Comparison of ENCODE assay signal across 9 cellular contexts in genomic region chr18:77054288-77054605, GRCh38.
DNase-seq lines count a peak whose midpoint lies in the region; ATAC-seq, FAIRE-seq and TF ChIP-seq lines count a peak whose summit lies in the region.
"Had no signal": no experiment of that assay in that cellular context is flagged by ENCODE, and none has a peak within 500 bp of the region (broad histone marks: within the 10 kb centered on the region; RNA-seq: fewer than 3 reads in every experiment).

No MANE protein-coding gene starts in this region.

- H3K4me3 ChIP-seq in Jurkat, Clone E6-1 (ENCODE audit: low read length), result peak overlapping the region; percentile 49
- no peak overlapping the region for H3K4me3 ChIP-seq in GM12878
- H3K4me3 ChIP-seq in psoas muscle, result peak overlapping the region; percentile 27
- H3K4me3 ChIP-seq: SK-N-MC had no signal

- H3K27me3 Mint-ChIP-seq in activated CD4-positive, alpha-beta T cell treated with anti-CD3 and anti-CD28 coated beads, Interleukin-2, amount 10 ng/mL, durations not matched to agents 24 days and 14 days, result no peaks in the 10 kb centered on the region
- peaks cover 7% of the 10 kb centered on the region for H3K27me3 Mint-ChIP-seq in HFFc6 (ENCODE audit: insufficient read depth)

- no peak for TF ChIP-seq EP300 in GM12878 (IDR thresholded peaks at IDR 0.05; ENCODE audit: borderline replicate concordance in 1 of 2, control insufficient read depth in 1 of 2, low read depth in 2 of 2, low read length in 2 of 2)

- H3K9me3 ChIP-seq in GM12878 (replicated peaks; ENCODE audit: control insufficient read depth, insufficient read depth, low read length) (no peaks in the 10 kb centered on the region), psoas muscle (no peaks in the 10 kb centered on the region)

- H3K4me3 Mint-ChIP-seq in activated CD4-positive, alpha-beta T cell treated with anti-CD3 and anti-CD28 coated beads, Interleukin-2, amount 10 ng/mL, durations not matched to agents 24 days and 14 days, result peak overlapping the region; percentile 85
- H3K4me3 Mint-ChIP-seq in HFFc6, result no peak overlapping the region

- intact Hi-C loops in activated CD4-positive, alpha-beta T cell treated with anti-CD3 and anti-CD28 coated beads, Interleukin-2, amount 10 ng/mL, durations not matched to agents 24 days and 14 days (cut with micrococcal nuclease), result no loop called here
- intact Hi-C loops in GM12878 (cut with micrococcal nuclease; ENCODE audit: unreplicated experiment), result loop anchor here (2.0 kb wide), 2 partner anchors 53 to 71 kb away; no protein-coding TSS in a partner anchor
- intact Hi-C loops in psoas muscle (cut with DNase I), result loop anchor here in 1 of 2 donors (2.0 kb wide), 1 partner anchor 53 kb away; no protein-coding TSS in a partner anchor

- POLR2A ChIA-PET in GM12878 (lab: Charles Lee), result interaction anchor here (1.0 kb wide), 1 partner anchor 54 kb away, joined by 3 read pairs; no protein-coding TSS in a partner anchor

- no peaks in the 10 kb centered on the region for H3K27me3 ChIP-seq in GM12878 (replicated peaks in 1 of 2; ENCODE audit: control insufficient read depth in 2 of 2, insufficient read depth in 2 of 2, low read length in 1 of 2)
- no peaks in the 10 kb centered on the region for H3K27me3 ChIP-seq in psoas muscle (ENCODE audit: insufficient read depth in 3 of 3, low read length in 2 of 3)

- H3K27ac ChIP-seq in GM12878 (ENCODE audit: control insufficient read depth, insufficient read depth) (peak overlapping the region; percentile 88), psoas muscle (peak overlapping the region; percentile 83)
- H3K27ac ChIP-seq: SK-N-MC had no signal

- H3K4me1 ChIP-seq in GM12878 (ENCODE audit: control insufficient read depth, insufficient read depth, low read length) (peaks cover 46% of the 10 kb centered on the region), psoas muscle (peaks cover 63% of the 10 kb centered on the region)

- in situ Hi-C loops in GM12878 (cut with MboI), result no loop called here

- H3K27ac Mint-ChIP-seq in activated CD4-positive, alpha-beta T cell treated with anti-CD3 and anti-CD28 coated beads, Interleukin-2, amount 10 ng/mL, durations not matched to agents 24 days and 14 days, result peak overlapping the region; percentile 100
- H3K27ac Mint-ChIP-seq in HFFc6, result no peak overlapping the region

- H3K36me3 ChIP-seq in GM12878 (ENCODE audit: control insufficient read depth in 2 of 2, insufficient read depth in 2 of 2, low read length in 1 of 2), result peaks cover 20 to 26% of the 10 kb centered on the region in 2 experiments; a peak in 3 of 4 replicates
- no peaks in the 10 kb centered on the region for H3K36me3 ChIP-seq in psoas muscle (ENCODE audit: insufficient read depth in 1 of 2, low read depth in 1 of 2)

- 12% methylated on average over 6 of the region's 6 CpGs for WGBS in GM12878 (ENCODE audit: insufficient coverage, insufficient replicate concordance, low lambda C conversion rate, missing lambda C conversion rate)
- 57 to 69% (median 68%) methylated on average over 6 of the region's 6 CpGs for WGBS in psoas muscle, 3 donors

- no peaks in the 10 kb centered on the region for H4K20me1 ChIP-seq in GM12878 (ENCODE audit: control insufficient read depth, insufficient read depth)

- H3K79me2 ChIP-seq in GM12878 (ENCODE audit: control insufficient read depth, insufficient read depth, low read length), result peaks cover 33% of the 10 kb centered on the region

- no peak for FAIRE-seq in GM12878 (lab: Jason Lieb, UNC)

- SMC1A ChIA-PET in GM12878 (lab: Charles Lee; ENCODE audit: uncharacterized antibody, unreplicated experiment), result interaction anchor here (0.7 to 4.0 kb wide), 10 partner anchors 9 to 158 kb away, joined by 3 to 23 read pairs (median 4); no protein-coding TSS in a partner anchor

- H3K36me3 Mint-ChIP-seq in activated CD4-positive, alpha-beta T cell treated with anti-CD3 and anti-CD28 coated beads, Interleukin-2, amount 10 ng/mL, durations not matched to agents 24 days and 14 days (ENCODE audit: low read depth), result peaks cover 28% of the 10 kb centered on the region
- no peaks in the 10 kb centered on the region for H3K36me3 Mint-ChIP-seq in HFFc6 (ENCODE audit: low read depth)

- CTCF ChIA-PET in GM12878 (lab: Yijun Ruan, JAX), result interaction anchor here (0.6 to 4.9 kb wide), 18 partner anchors 8 to 251 kb away, joined by 3 to 57 read pairs (median 5); partner anchors contain the start of gene MBP

- no peak for TF ChIP-seq CTCF in GM12878 (IDR thresholded peaks at IDR 0.05 in 2 of 3, conservative IDR thresholded peaks at IDR 0.05 in 1 of 3; ENCODE audit: control insufficient read depth in 2 of 3, extremely low read depth in 1 of 3, insufficient read depth in 1 of 3, low read depth in 3 of 3, low read length in 3 of 3)
- no peak for TF ChIP-seq CTCF in psoas muscle (IDR thresholded peaks at IDR 0.05)
- TF ChIP-seq CTCF in HFFc6 (IDR thresholded peaks at IDR 0.05), result no peak

- H2AFZ ChIP-seq in GM12878 (ENCODE audit: control insufficient read depth, low read depth, low read length), result no peak overlapping the region

- RAD21 ChIA-PET in GM12878 (lab: Charles Lee; ENCODE audit: unreplicated experiment), result interaction anchor here (0.6 to 2.6 kb wide), 8 partner anchors 9 to 78 kb away, joined by 3 to 15 read pairs (median 4); partner anchors contain the start of gene MBP

- no peak for TF ChIP-seq RAD21 in GM12878 (IDR thresholded peaks at IDR 0.05; ENCODE audit: insufficient read depth, low read depth, low read length)

- peak; percentile 84 for DNase-seq in activated CD4-positive, alpha-beta T cell treated with anti-CD3 and anti-CD28 coated beads, Interleukin-2, amount 10 ng/mL, durations not matched to agents 24 days and 14 days
- no peak for DNase-seq in activated CD4-positive, alpha-beta T cell treated with anti-CD3 and anti-CD28 coated beads for 4 hours
- DNase-seq in Jurkat, Clone E6-1 (ENCODE audit: low read depth, low spot score), result peak; percentile 75
- DNase-seq in GM12878 (ENCODE audit: low read depth, low spot score) (no peak), psoas muscle (no peak), HFFc6 (no peak), hippocampal formation (lab: John Stamatoyannopoulos, UW) (no peak), DMS53 treated with DMSO at 0.1 percent for 48 hours (lab: John Stamatoyannopoulos, UW; ENCODE audit: unreplicated experiment) (no peak)

- H3K9me3 Mint-ChIP-seq in activated CD4-positive, alpha-beta T cell treated with anti-CD3 and anti-CD28 coated beads, Interleukin-2, amount 10 ng/mL, durations not matched to agents 24 days and 14 days, result no peaks in the 10 kb centered on the region
- H3K9me3 Mint-ChIP-seq in HFFc6, result no peaks in the 10 kb centered on the region

- peak overlapping the region; percentile 93 for H3K4me2 ChIP-seq in GM12878 (ENCODE audit: control insufficient read depth, insufficient read depth)

- H3K9ac ChIP-seq in GM12878 (ENCODE audit: control insufficient read depth, insufficient read depth, low read length), result peak overlapping the region; percentile 51

- peaks cover 51% of the 10 kb centered on the region for H3K4me1 Mint-ChIP-seq in activated CD4-positive, alpha-beta T cell treated with anti-CD3 and anti-CD28 coated beads, Interleukin-2, amount 10 ng/mL, durations not matched to agents 24 days and 14 days
- H3K4me1 Mint-ChIP-seq in HFFc6 (ENCODE audit: low read depth), result peaks cover 12% of the 10 kb centered on the region; the same call in 1 of the 2 replicates

- no TSS peak for BruUV-seq in GM12878 (replicated peaks; lab: Mats Ljungman, UMichigan)

- no peak for TF ChIP-seq POLR2A in GM12878 (IDR thresholded peaks at IDR 0.05; ENCODE audit: low read depth, low read length)

- ATAC-seq in GM12878 (peak; percentile 39), psoas muscle (peak; percentile 2 to 12 (median 3))

TF ChIP-seq in GM12878, 131 proteins besides CTCF, POLR2A, EP300 and RAD21:
- TF ChIP-seq LARP7 (IDR thresholded peaks at IDR 0.05), result no peak
- TF ChIP-seq HDGF (IDR thresholded peaks at IDR 0.05), result 0 out of 2 replicates have a peak, but pooled peaks have one; percentile 27
- peak; percentile 6; the same call in 1 of the 2 replicates for TF ChIP-seq SMARCA5 (IDR thresholded peaks at IDR 0.05)

Comparison
In these comparisons a context has a peak if more than half of its experiments do, and no peak if none do; other contexts are left out.
1. DNase-seq: peak in activated CD4-positive, alpha-beta T cell treated with anti-CD3 and anti-CD28 coated beads, Interleukin-2, amount 10 ng/mL, durations not matched to agents 24 days and 14 days (single experiment) and Jurkat, Clone E6-1 (single experiment); none in activated CD4-positive, alpha-beta T cell treated with anti-CD3 and anti-CD28 coated beads for 4 hours (0 of 2), GM12878 (single experiment), psoas muscle (0 of 2), HFFc6 (single experiment), hippocampal formation (0 of 2) and DMS53 treated with DMSO at 0.1 percent for 48 hours (single experiment).